In the genomic region with DNA sequence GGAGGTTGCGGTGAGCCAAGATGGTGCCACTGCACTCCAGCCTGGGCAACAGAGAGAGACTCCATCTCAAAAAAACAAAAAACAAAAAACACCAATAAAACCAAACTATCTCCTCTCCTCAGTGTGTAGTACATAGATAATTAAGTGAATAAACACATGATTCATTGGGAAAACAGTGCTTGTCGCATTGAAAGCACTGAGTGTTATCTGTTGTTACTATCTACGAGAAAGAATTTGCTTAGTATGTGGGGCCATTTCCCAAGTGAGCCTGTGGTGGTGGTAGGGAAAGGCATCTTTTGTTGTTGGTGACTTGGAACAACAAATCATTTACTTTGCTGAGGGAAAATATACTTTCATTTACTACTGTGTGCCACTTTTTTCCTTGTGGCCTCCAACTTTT, we compare ENCODE assay signal across 1 cellular context.
TF ChIP-seq lines count a peak whose summit lies in the region.

No MANE protein-coding gene starts in this region.

TF ChIP-seq in GM12878, 131 proteins besides CTCF, POLR2A, EP300 and RAD21:
- TF ChIP-seq MEF2A (IDR thresholded peaks at IDR 0.05; ENCODE audit: insufficient read depth, low read depth, low read length), result no peak
- TF ChIP-seq, protein P1, sequence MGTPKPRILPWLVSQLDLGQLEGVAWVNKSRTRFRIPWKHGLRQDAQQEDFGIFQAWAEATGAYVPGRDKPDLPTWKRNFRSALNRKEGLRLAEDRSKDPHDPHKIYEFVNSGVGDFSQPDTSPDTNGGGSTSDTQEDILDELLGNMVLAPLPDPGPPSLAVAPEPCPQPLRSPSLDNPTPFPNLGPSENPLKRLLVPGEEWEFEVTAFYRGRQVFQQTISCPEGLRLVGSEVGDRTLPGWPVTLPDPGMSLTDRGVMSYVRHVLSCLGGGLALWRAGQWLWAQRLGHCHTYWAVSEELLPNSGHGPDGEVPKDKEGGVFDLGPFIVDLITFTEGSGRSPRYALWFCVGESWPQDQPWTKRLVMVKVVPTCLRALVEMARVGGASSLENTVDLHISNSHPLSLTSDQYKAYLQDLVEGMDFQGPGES (IDR thresholded peaks at IDR 0.05), result no peak
- no peak for TF ChIP-seq NBN (IDR thresholded peaks at IDR 0.05)
- TF ChIP-seq, protein P2, sequence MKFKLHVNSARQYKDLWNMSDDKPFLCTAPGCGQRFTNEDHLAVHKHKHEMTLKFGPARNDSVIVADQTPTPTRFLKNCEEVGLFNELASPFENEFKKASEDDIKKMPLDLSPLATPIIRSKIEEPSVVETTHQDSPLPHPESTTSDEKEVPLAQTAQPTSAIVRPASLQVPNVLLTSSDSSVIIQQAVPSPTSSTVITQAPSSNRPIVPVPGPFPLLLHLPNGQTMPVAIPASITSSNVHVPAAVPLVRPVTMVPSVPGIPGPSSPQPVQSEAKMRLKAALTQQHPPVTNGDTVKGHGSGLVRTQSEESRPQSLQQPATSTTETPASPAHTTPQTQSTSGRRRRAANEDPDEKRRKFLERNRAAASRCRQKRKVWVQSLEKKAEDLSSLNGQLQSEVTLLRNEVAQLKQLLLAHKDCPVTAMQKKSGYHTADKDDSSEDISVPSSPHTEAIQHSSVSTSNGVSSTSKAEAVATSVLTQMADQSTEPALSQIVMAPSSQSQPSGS (IDR thresholded peaks at IDR 0.05; ENCODE audit: low read length), result no peak
- TF ChIP-seq BCL11A (IDR thresholded peaks at IDR 0.05; ENCODE audit: low read depth, low read length), result no peak
- TF ChIP-seq, protein P3, sequence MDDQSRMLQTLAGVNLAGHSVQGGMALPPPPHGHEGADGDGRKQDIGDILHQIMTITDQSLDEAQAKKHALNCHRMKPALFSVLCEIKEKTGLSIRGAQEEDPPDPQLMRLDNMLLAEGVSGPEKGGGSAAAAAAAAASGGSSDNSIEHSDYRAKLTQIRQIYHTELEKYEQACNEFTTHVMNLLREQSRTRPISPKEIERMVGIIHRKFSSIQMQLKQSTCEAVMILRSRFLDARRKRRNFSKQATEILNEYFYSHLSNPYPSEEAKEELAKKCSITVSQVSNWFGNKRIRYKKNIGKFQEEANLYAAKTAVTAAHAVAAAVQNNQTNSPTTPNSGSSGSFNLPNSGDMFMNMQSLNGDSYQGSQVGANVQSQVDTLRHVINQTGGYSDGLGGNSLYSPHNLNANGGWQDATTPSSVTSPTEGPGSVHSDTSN (IDR thresholded peaks at IDR 0.05; ENCODE audit: insufficient replicate concordance, low read depth, low read length), result no peak
- no peak for TF ChIP-seq ZNF622 (IDR thresholded peaks at IDR 0.05)
- no peak for TF ChIP-seq IKZF1 (conservative IDR thresholded peaks at IDR 0.05)
